7 cellular contexts compared by ENCODE assay signal in the genomic region with DNA sequence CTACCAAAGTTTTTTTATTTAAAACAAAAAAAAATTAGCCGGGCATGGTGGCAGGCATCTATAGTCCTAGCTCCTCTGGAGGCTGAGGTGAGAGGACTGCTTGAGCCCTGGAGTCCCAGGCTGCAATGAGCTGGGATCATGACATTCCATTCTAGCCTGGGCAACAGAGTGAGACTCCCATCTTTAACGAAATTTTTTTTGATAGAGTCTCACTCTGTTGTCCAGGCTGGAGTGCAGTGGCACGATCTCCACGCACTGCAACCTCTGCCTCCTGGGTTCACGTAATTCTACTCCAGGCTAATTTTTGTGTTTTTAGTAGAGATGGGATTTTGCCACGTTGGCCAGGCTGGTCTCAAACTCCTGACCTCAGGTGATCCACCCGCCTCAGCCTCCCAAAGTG. TPM values are rescaled to one million over a fixed set of nuclear protein-coding genes. Genes with fewer than 3 reads are reported as not detected.
"Had no signal": no experiment of that assay in that cellular context is flagged by ENCODE, and none has a peak within 500 bp of the region (broad histone marks: within the 10 kb centered on the region; RNA-seq: fewer than 3 reads in every experiment).

No MANE protein-coding gene starts in this region.

RNA-seq across cellular contexts. Expression of gene CERS4, which starts 1.8 kb away (rescaled TPM):
- total RNA-seq: LHCN-M2 had no signal

RNA-seq across cellular contexts. Expression of gene FBN3, which starts 57.9 kb away (rescaled TPM):
- total RNA-seq: LHCN-M2, MCF 10A, OCI-LY7, PC-9, Right ventricle myocardium inferior, RPMI7951, SK-MEL-5 had no signal
